27 cellular contexts compared by ENCODE assay signal in the genomic region with DNA sequence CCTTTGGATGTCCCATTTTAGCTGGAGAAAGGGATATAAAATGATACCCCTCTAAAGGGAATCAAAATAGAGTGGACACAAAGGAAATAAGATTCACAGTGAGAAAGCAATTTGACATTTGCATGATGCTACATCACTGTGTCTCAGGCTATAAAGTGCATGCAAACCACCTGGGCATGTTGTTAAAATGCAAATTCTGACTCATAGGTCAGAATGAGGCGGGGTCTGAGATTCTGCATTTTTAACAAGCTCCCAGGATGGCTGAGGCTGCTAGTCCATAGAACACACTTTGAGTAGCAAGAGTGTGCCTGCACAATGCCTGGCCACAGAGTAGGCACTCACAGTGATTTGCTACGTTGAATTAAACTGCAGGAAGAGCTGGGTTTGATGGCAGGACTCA. TPM values are rescaled to one million over a fixed set of nuclear protein-coding genes. Genes with fewer than 3 reads are reported as not detected.
"Had no signal": no experiment of that assay in that cellular context is flagged by ENCODE, and none has a peak within 500 bp of the region (broad histone marks: within the 10 kb centered on the region; RNA-seq: fewer than 3 reads in every experiment).

No MANE protein-coding gene starts in this region.

- H3K27me3 ChIP-seq: SJSA1 had no signal

- H3K27ac ChIP-seq: SJSA1 had no signal

- H3K4me1 ChIP-seq: SJSA1 had no signal

- H3K36me3 ChIP-seq: SJSA1 had no signal

- H3K4me3 ChIP-seq: K562, SJSA1 had no signal

- DNase-seq: activated CD4-positive, alpha-beta memory T cell treated with anti-CD3 and anti-CD28 coated beads, Interleukin-2, amount 10 ng/mL, durations not matched to agents 7 days and 5 days; activated CD4-positive, alpha-beta T cell treated with anti-CD3 and anti-CD28 coated beads for 4 hours; activated gamma-delta T cell treated with Interleukin-2 at 50 U/mL for 16 hours; activated naive CD4-positive, alpha-beta T cell treated with anti-CD3 and anti-CD28 coated beads for 36 hours; activated T-cell treated with anti-CD3 and anti-CD28 coated beads for 4 hours; activated T-cell treated with anti-CD3 and anti-CD28 coated beads, Interleukin-2, amount 50 U/mL, for 4 hours; amniotic stem cell; aorta; cerebellar nuclear complex; NCI-H1092; NCI-H1436 treated with DMSO at 0.1 percent for 48 hours; NCI-H1694 treated with DMSO at 0.1 percent for 48 hours; NCI-H2029; NCI-H345; NCI-H524 treated with DMSO at 0.1 percent for 48 hours; SHP77 treated with DMSO at 0.1 percent for 48 hours had no signal

- H3K27ac Mint-ChIP-seq: activated CD4-positive, alpha-beta memory T cell treated with anti-CD3 and anti-CD28 coated beads, Interleukin-2, amount 10 ng/mL, durations not matched to agents 7 days and 5 days; activated naive CD4-positive, alpha-beta T cell treated with anti-CD3 and anti-CD28 coated beads for 36 hours; activated naive CD4-positive, alpha-beta T cell treated with anti-CD3 and anti-CD28 coated beads, Interleukin-2, amount 50 U/mL, for 72 hours; activated T-helper 1 cell treated with anti-CD3 and anti-CD28 coated beads, Interleukin-12 subunit alpha, Interleukin-12 subunit beta, Interleukin-2, Interleukin-4 antibody, amounts not matched to agents 30 ng/mL and 10 ng/mL and 1 ng/mL, durations not matched to agents 14 hours and 24 hours and 36 hours; T-helper 1 cell treated with Interleukin-12 subunit alpha and Interleukin-12 subunit beta and Interleukin-4 antibody, amounts not matched to agents 30 μg/mL and 1 μg/mL, for 36 hours; T-helper 2 cell treated with Interferon-gamma antibody and Interleukin-4, amounts not matched to agents 5 μg/mL and 100 μg/mL, for 36 hours had no signal

- H3K9me3 Mint-ChIP-seq: activated CD4-positive, alpha-beta memory T cell treated with anti-CD3 and anti-CD28 coated beads, Interleukin-2, amount 10 ng/mL, durations not matched to agents 7 days and 5 days; activated naive CD4-positive, alpha-beta T cell treated with anti-CD3 and anti-CD28 coated beads for 36 hours; activated naive CD4-positive, alpha-beta T cell treated with anti-CD3 and anti-CD28 coated beads, Interleukin-2, amount 50 U/mL, for 72 hours; activated T-cell treated with anti-CD3 and anti-CD28 coated beads, Interleukin-2, amount 50 U/mL, for 4 hours; activated T-helper 1 cell treated with anti-CD3 and anti-CD28 coated beads, Interleukin-12 subunit alpha, Interleukin-12 subunit beta, Interleukin-2, Interleukin-4 antibody, amounts not matched to agents 30 ng/mL and 10 ng/mL and 1 ng/mL, durations not matched to agents 14 hours and 24 hours and 36 hours; T-helper 1 cell treated with Interleukin-12 subunit alpha and Interleukin-12 subunit beta and Interleukin-4 antibody, amounts not matched to agents 30 μg/mL and 1 μg/mL, for 36 hours; T-helper 2 cell treated with Interferon-gamma antibody and Interleukin-4, amounts not matched to agents 5 μg/mL and 100 μg/mL, for 36 hours had no signal

- H3K4me1 Mint-ChIP-seq: activated CD4-positive, alpha-beta memory T cell treated with anti-CD3 and anti-CD28 coated beads, Interleukin-2, amount 10 ng/mL, durations not matched to agents 7 days and 5 days had no signal

- H3K9me3 ChIP-seq: SJSA1, SK-N-SH had no signal

- ATAC-seq: activated CD4-positive, CD25-positive, alpha-beta regulatory T cell treated with anti-CD3 and anti-CD28 coated beads, Interleukin-2, amount 50 U/mL, for 24 hours; activated naive CD4-positive, alpha-beta T cell treated with anti-CD3 and anti-CD28 coated beads, Interleukin-2, amount 50 U/mL, for 72 hours; activated T-cell treated with anti-CD3 and anti-CD28 coated beads, Interleukin-2, amount 50 U/mL, for 4 hours; K562; Panc1 had no signal

- H3K36me3 Mint-ChIP-seq: activated naive CD4-positive, alpha-beta T cell treated with anti-CD3 and anti-CD28 coated beads, Interleukin-2, amount 50 U/mL, for 72 hours had no signal

- H3K4me3 Mint-ChIP-seq: activated CD4-positive, alpha-beta memory T cell treated with anti-CD3 and anti-CD28 coated beads, Interleukin-2, amount 10 ng/mL, durations not matched to agents 7 days and 5 days; activated naive CD4-positive, alpha-beta T cell treated with anti-CD3 and anti-CD28 coated beads for 36 hours; activated T-cell treated with anti-CD3 and anti-CD28 coated beads, Interleukin-2, amount 50 U/mL, for 4 hours; activated T-helper 1 cell treated with anti-CD3 and anti-CD28 coated beads, Interleukin-12 subunit alpha, Interleukin-12 subunit beta, Interleukin-2, Interleukin-4 antibody, amounts not matched to agents 30 ng/mL and 10 ng/mL and 1 ng/mL, durations not matched to agents 14 hours and 24 hours and 36 hours; T-helper 1 cell treated with Interleukin-12 subunit alpha and Interleukin-12 subunit beta and Interleukin-4 antibody, amounts not matched to agents 30 μg/mL and 1 μg/mL, for 36 hours; T-helper 2 cell treated with Interferon-gamma antibody and Interleukin-4, amounts not matched to agents 5 μg/mL and 100 μg/mL, for 36 hours had no signal

RNA-seq across cellular contexts. Expression of a gene that starts 48.2 kb away (rescaled TPM):
- total RNA-seq: activated CD4-positive, alpha-beta memory T cell treated with anti-CD3 and anti-CD28 coated beads, Interleukin-2, amount 10 ng/mL, durations not matched to agents 7 days and 5 days; bronchial epithelial cell; NCI-H460; SJSA1 had no signal
